8 cellular contexts compared by ENCODE assay signal in genomic region chr4:150302553-150302952, GRCh38.
DNase-seq lines count a peak whose midpoint lies in the region; ATAC-seq and TF ChIP-seq lines count a peak whose summit lies in the region.
"Had no signal": no experiment of that assay in that cellular context is flagged by ENCODE, and none has a peak within 500 bp of the region (broad histone marks: within the 10 kb centered on the region; RNA-seq: fewer than 3 reads in every experiment).

No MANE protein-coding gene starts in this region.

- H3K4me3 ChIP-seq in HL-60 (replicated peaks; ENCODE audit: insufficient read depth, low read length) (no peak overlapping the region), fibroblast of lung (replicated peaks in 1 of 4; ENCODE audit: control extremely low read depth in 1 of 4, insufficient read depth in 1 of 4, low read depth in 3 of 4, low read length in 4 of 4) (no peak overlapping the region), MM.1S (ENCODE audit: low read length) (no peak overlapping the region), gastrocnemius medialis (no peak overlapping the region)
- H3K4me3 ChIP-seq: prostate gland had no signal

- H3K36me3 ChIP-seq in fibroblast of lung (ENCODE audit: control insufficient read depth, insufficient read depth, low read length) (no peaks in the 10 kb centered on the region), MM.1S (replicated peaks; ENCODE audit: insufficient read depth, low read length) (no peaks in the 10 kb centered on the region), gastrocnemius medialis (no peaks in the 10 kb centered on the region)
- H3K36me3 ChIP-seq: prostate gland had no signal

- H3K9me2 ChIP-seq in MM.1S (replicated peaks; ENCODE audit: insufficient read depth, low read length) = no peaks in the 10 kb centered on the region

- no peak overlapping the region for H2AFZ ChIP-seq in fibroblast of lung (ENCODE audit: low read length)
- no peak overlapping the region for H2AFZ ChIP-seq in MM.1S (ENCODE audit: low read length)

- no peaks in the 10 kb centered on the region for H4K20me1 ChIP-seq in fibroblast of lung (ENCODE audit: control insufficient read depth, extremely low read depth, insufficient read depth, low read length)
- H4K20me1 ChIP-seq in MM.1S (ENCODE audit: insufficient read depth, low read length) = no peaks in the 10 kb centered on the region

- TF ChIP-seq CTCF in HL-60 (IDR thresholded peaks at IDR 0.05; ENCODE audit: insufficient read depth, low read length) (no peak), fibroblast of lung (conservative IDR thresholded peaks at IDR 0.05 in 1 of 2, IDR thresholded peaks at IDR 0.05 in 1 of 2; ENCODE audit: low read depth in 1 of 2, low read length in 2 of 2) (no peak), MM.1S (IDR thresholded peaks at IDR 0.05; ENCODE audit: low read length) (no peak), gastrocnemius medialis (IDR thresholded peaks at IDR 0.05 in 4 of 5, conservative IDR thresholded peaks at IDR 0.05 in 1 of 5) (no peak)

- no peak overlapping the region for H3K9ac ChIP-seq in fibroblast of lung (ENCODE audit: insufficient read depth, low read length)
- H3K9ac ChIP-seq in MM.1S (ENCODE audit: low read length) = no peak overlapping the region

- peaks cover 2% of the 10 kb centered on the region for H3K4me1 ChIP-seq in fibroblast of lung (ENCODE audit: control insufficient read depth, extremely low read depth, insufficient read depth, low read length)
- peaks cover 15% of the 10 kb centered on the region for H3K4me1 ChIP-seq in MM.1S (ENCODE audit: low read length)
- H3K4me1 ChIP-seq in gastrocnemius medialis = no peaks in the 10 kb centered on the region
- H3K4me1 ChIP-seq: prostate gland had no signal

- H3K27me3 ChIP-seq in HL-60 (ENCODE audit: insufficient read depth, poor library complexity, severe bottlenecking) (no peaks in the 10 kb centered on the region), fibroblast of lung (ENCODE audit: control insufficient read depth, insufficient read depth, low read length) (no peaks in the 10 kb centered on the region), MM.1S (replicated peaks; ENCODE audit: insufficient read depth, low read length) (no peaks in the 10 kb centered on the region), gastrocnemius medialis (no peaks in the 10 kb centered on the region)

- H3K79me2 ChIP-seq in fibroblast of lung (ENCODE audit: control insufficient read depth, insufficient read depth, low read length) = no peaks in the 10 kb centered on the region
- no peaks in the 10 kb centered on the region for H3K79me2 ChIP-seq in MM.1S (ENCODE audit: low read length)

- no peak overlapping the region for H3K4me2 ChIP-seq in fibroblast of lung (ENCODE audit: extremely low read depth, insufficient read depth, low read length)
- no peak overlapping the region for H3K4me2 ChIP-seq in MM.1S (ENCODE audit: low read depth, low read length)

- peaks cover 9% of the 10 kb centered on the region; the same call in 1 of the 2 replicates for H3F3A ChIP-seq in MM.1S (ENCODE audit: insufficient read depth, low read length)

- ATAC-seq in GM19023 (IDR thresholded peaks at IDR 0.05; ENCODE audit: unreplicated experiment) (no peak), gastrocnemius medialis (no peak)

- no peak for TF ChIP-seq POLR2A in gastrocnemius medialis (IDR thresholded peaks at IDR 0.05)

- no peaks in the 10 kb centered on the region for H3K9me3 ChIP-seq in fibroblast of lung (ENCODE audit: control insufficient read depth, insufficient read depth, low read depth, low read length)
- no peaks in the 10 kb centered on the region for H3K9me3 ChIP-seq in MM.1S (replicated peaks; ENCODE audit: insufficient read depth, low read length)
- H3K9me3 ChIP-seq in gastrocnemius medialis = no peaks in the 10 kb centered on the region
- H3K9me3 ChIP-seq: prostate gland had no signal

- in situ Hi-C loops in gastrocnemius medialis (cut with MboI; ENCODE audit: low sequenced_read_pairs in 4 of 4) = loop anchor here in 1 of 4 donors (10.0 kb wide), 1 partner anchor 552 kb away; no protein-coding TSS in a partner anchor

- H3K27ac ChIP-seq in HL-60 (replicated peaks) (no peak overlapping the region; the same call in 1 of the 2 replicates), fibroblast of lung (ENCODE audit: insufficient read depth, low read length) (peak overlapping the region; percentile 74), MM.1S (ENCODE audit: low read length) (no peak overlapping the region), gastrocnemius medialis (no peak overlapping the region)
- H3K27ac ChIP-seq: prostate gland had no signal

- DNase-seq in HL-60 (ENCODE audit: low read depth in 1 of 2, low spot score in 1 of 2) (peak; percentile 82 to 84), T1000 (lab: John Stamatoyannopoulos, UW) (peak; percentile 35), fibroblast of lung (ENCODE audit: low read depth in 2 of 2) (peak; percentile 97 to 98), MM.1S (no peak), gastrocnemius medialis (no peak)
- peak; percentile 15 to 26 (median 22) for DNase-seq in stimulated activated CD4-positive, alpha-beta T cell treated with anti-CD3 and anti-CD28 coated beads, TNF-alpha, amount 100 ng/mL, for 48 hours (ENCODE audit: low read depth in 3 of 3)

- intact Hi-C loops in gastrocnemius medialis (cut with DNase I; ENCODE audit: low total_unique reads) = no loop called here

Comparison
In these comparisons a context has a peak if more than half of its experiments do, and no peak if none do; other contexts are left out.
1. DNase-seq: peak in HL-60 (2 of 2), T1000 (single experiment), fibroblast of lung (2 of 2) and stimulated activated CD4-positive, alpha-beta T cell treated with anti-CD3 and anti-CD28 coated beads, TNF-alpha, amount 100 ng/mL, for 48 hours (3 of 3); none in MM.1S (single experiment) and gastrocnemius medialis (0 of 2).